Comparison of ENCODE assay signal across 1 cellular context in the genomic region with DNA sequence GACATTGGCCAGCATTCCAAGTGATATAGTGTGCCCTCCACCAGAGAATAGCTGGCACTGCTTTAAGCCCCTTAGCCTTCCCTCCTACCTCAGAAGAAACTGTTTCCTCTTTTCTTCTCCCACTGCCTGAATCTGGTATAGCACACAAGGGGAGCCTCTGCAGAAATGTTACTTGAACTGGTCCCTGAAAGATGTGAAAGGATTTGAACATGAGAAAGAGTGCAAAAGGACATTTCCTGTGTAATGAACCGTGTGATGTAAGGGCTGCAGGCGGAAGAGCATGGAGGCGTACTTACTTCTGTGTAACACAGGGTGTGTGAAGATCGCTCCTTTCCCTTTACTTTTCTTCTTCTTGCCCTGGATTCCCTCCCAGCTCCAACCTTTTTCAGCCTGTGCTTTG.
TF ChIP-seq lines count a peak whose summit lies in the region.

No MANE protein-coding gene starts in this region.

TF ChIP-seq in GM12878, 131 proteins besides CTCF, POLR2A, EP300 and RAD21:
- TF ChIP-seq, protein P1, sequence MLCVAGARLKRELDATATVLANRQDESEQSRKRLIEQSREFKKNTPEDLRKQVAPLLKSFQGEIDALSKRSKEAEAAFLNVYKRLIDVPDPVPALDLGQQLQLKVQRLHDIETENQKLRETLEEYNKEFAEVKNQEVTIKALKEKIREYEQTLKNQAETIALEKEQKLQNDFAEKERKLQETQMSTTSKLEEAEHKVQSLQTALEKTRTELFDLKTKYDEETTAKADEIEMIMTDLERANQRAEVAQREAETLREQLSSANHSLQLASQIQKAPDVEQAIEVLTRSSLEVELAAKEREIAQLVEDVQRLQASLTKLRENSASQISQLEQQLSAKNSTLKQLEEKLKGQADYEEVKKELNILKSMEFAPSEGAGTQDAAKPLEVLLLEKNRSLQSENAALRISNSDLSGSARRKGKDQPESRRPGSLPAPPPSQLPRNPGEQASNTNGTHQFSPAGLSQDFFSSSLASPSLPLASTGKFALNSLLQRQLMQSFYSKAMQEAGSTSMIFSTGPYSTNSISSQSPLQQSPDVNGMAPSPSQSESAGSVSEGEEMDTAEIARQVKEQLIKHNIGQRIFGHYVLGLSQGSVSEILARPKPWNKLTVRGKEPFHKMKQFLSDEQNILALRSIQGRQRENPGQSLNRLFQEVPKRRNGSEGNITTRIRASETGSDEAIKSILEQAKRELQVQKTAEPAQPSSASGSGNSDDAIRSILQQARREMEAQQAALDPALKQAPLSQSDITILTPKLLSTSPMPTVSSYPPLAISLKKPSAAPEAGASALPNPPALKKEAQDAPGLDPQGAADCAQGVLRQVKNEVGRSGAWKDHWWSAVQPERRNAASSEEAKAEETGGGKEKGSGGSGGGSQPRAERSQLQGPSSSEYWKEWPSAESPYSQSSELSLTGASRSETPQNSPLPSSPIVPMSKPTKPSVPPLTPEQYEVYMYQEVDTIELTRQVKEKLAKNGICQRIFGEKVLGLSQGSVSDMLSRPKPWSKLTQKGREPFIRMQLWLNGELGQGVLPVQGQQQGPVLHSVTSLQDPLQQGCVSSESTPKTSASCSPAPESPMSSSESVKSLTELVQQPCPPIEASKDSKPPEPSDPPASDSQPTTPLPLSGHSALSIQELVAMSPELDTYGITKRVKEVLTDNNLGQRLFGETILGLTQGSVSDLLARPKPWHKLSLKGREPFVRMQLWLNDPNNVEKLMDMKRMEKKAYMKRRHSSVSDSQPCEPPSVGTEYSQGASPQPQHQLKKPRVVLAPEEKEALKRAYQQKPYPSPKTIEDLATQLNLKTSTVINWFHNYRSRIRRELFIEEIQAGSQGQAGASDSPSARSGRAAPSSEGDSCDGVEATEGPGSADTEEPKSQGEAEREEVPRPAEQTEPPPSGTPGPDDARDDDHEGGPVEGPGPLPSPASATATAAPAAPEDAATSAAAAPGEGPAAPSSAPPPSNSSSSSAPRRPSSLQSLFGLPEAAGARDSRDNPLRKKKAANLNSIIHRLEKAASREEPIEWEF (IDR thresholded peaks at IDR 0.05; ENCODE audit: insufficient replicate concordance, low read depth, low read length): no peak
- TF ChIP-seq, protein P2, sequence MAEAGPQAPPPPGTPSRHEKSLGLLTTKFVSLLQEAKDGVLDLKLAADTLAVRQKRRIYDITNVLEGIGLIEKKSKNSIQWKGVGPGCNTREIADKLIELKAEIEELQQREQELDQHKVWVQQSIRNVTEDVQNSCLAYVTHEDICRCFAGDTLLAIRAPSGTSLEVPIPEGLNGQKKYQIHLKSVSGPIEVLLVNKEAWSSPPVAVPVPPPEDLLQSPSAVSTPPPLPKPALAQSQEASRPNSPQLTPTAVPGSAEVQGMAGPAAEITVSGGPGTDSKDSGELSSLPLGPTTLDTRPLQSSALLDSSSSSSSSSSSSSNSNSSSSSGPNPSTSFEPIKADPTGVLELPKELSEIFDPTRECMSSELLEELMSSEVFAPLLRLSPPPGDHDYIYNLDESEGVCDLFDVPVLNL (IDR thresholded peaks at IDR 0.05; ENCODE audit: low read depth, low read length): no peak
- TF ChIP-seq, protein P3, sequence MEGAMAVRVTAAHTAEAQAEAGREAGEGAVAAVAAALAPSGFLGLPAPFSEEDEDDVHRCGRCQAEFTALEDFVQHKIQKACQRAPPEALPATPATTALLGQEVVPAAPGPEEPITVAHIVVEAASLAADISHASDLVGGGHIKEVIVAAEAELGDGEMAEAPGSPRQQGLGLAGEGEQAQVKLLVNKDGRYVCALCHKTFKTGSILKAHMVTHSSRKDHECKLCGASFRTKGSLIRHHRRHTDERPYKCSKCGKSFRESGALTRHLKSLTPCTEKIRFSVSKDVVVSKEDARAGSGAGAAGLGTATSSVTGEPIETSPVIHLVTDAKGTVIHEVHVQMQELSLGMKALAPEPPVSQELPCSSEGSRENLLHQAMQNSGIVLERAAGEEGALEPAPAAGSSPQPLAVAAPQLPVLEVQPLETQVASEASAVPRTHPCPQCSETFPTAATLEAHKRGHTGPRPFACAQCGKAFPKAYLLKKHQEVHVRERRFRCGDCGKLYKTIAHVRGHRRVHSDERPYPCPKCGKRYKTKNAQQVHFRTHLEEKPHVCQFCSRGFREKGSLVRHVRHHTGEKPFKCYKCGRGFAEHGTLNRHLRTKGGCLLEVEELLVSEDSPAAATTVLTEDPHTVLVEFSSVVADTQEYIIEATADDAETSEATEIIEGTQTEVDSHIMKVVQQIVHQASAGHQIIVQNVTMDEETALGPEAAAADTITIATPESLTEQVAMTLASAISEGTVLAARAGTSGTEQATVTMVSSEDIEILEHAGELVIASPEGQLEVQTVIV (IDR thresholded peaks at IDR 0.05; ENCODE audit: borderline replicate concordance, partially characterized antibody): no peak
- no peak for TF ChIP-seq POLR2AphosphoS2 (IDR thresholded peaks at IDR 0.05; ENCODE audit: low read depth, low read length)
- TF ChIP-seq HDAC2 (IDR thresholded peaks at IDR 0.05): no peak
- TF ChIP-seq TCF12 (IDR thresholded peaks at IDR 0.05; ENCODE audit: low read depth, low read length): no peak
- TF ChIP-seq GATAD2B (conservative IDR thresholded peaks at IDR 0.05; ENCODE audit: low read depth): no peak
- TF ChIP-seq BRCA1 (IDR thresholded peaks at IDR 0.05; ENCODE audit: low read depth, low read length): no peak
- 0 out of 2 replicates have a peak, but pooled peaks have one; percentile 20 for TF ChIP-seq YY1 (IDR thresholded peaks at IDR 0.05; ENCODE audit: low read depth, low read length)
- TF ChIP-seq IKZF1 (conservative IDR thresholded peaks at IDR 0.05): 0 out of 2 replicates have a peak, but pooled peaks have one; percentile 12
- no peak for TF ChIP-seq TBL1XR1 (IDR thresholded peaks at IDR 0.05; ENCODE audit: low read depth, low read length)
- TF ChIP-seq SMARCA5 (IDR thresholded peaks at IDR 0.05): no peak
- TF ChIP-seq HCFC1 (IDR thresholded peaks at IDR 0.05; ENCODE audit: low read length): no peak
- TF ChIP-seq LARP7 (IDR thresholded peaks at IDR 0.05): no peak
- TF ChIP-seq MEF2B (IDR thresholded peaks at IDR 0.05; ENCODE audit: partially characterized antibody, poor library complexity, severe bottlenecking): no peak
- no peak for TF ChIP-seq ZNF622 (IDR thresholded peaks at IDR 0.05)
- peak; percentile 74 for TF ChIP-seq GABPA (IDR thresholded peaks at IDR 0.05; ENCODE audit: low read depth)
- TF ChIP-seq, protein P4, sequence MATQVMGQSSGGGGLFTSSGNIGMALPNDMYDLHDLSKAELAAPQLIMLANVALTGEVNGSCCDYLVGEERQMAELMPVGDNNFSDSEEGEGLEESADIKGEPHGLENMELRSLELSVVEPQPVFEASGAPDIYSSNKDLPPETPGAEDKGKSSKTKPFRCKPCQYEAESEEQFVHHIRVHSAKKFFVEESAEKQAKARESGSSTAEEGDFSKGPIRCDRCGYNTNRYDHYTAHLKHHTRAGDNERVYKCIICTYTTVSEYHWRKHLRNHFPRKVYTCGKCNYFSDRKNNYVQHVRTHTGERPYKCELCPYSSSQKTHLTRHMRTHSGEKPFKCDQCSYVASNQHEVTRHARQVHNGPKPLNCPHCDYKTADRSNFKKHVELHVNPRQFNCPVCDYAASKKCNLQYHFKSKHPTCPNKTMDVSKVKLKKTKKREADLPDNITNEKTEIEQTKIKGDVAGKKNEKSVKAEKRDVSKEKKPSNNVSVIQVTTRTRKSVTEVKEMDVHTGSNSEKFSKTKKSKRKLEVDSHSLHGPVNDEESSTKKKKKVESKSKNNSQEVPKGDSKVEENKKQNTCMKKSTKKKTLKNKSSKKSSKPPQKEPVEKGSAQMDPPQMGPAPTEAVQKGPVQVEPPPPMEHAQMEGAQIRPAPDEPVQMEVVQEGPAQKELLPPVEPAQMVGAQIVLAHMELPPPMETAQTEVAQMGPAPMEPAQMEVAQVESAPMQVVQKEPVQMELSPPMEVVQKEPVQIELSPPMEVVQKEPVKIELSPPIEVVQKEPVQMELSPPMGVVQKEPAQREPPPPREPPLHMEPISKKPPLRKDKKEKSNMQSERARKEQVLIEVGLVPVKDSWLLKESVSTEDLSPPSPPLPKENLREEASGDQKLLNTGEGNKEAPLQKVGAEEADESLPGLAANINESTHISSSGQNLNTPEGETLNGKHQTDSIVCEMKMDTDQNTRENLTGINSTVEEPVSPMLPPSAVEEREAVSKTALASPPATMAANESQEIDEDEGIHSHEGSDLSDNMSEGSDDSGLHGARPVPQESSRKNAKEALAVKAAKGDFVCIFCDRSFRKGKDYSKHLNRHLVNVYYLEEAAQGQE (IDR thresholded peaks at IDR 0.05; ENCODE audit: low read depth, low read length): no peak
- TF ChIP-seq CREB1 (IDR thresholded peaks at IDR 0.05; ENCODE audit: low read depth): 0 out of 2 replicates have a peak, but pooled peaks have one; percentile 32
- TF ChIP-seq PAX5 (IDR thresholded peaks at IDR 0.05; ENCODE audit: borderline replicate concordance, low read depth, low read length): no peak
- TF ChIP-seq SPI1 (IDR thresholded peaks at IDR 0.05; ENCODE audit: borderline replicate concordance, insufficient read depth, low read depth, low read length): no peak
- no peak for TF ChIP-seq RELA (IDR thresholded peaks at IDR 0.05; ENCODE audit: borderline replicate concordance, partially characterized antibody)
- TF ChIP-seq, protein P5, sequence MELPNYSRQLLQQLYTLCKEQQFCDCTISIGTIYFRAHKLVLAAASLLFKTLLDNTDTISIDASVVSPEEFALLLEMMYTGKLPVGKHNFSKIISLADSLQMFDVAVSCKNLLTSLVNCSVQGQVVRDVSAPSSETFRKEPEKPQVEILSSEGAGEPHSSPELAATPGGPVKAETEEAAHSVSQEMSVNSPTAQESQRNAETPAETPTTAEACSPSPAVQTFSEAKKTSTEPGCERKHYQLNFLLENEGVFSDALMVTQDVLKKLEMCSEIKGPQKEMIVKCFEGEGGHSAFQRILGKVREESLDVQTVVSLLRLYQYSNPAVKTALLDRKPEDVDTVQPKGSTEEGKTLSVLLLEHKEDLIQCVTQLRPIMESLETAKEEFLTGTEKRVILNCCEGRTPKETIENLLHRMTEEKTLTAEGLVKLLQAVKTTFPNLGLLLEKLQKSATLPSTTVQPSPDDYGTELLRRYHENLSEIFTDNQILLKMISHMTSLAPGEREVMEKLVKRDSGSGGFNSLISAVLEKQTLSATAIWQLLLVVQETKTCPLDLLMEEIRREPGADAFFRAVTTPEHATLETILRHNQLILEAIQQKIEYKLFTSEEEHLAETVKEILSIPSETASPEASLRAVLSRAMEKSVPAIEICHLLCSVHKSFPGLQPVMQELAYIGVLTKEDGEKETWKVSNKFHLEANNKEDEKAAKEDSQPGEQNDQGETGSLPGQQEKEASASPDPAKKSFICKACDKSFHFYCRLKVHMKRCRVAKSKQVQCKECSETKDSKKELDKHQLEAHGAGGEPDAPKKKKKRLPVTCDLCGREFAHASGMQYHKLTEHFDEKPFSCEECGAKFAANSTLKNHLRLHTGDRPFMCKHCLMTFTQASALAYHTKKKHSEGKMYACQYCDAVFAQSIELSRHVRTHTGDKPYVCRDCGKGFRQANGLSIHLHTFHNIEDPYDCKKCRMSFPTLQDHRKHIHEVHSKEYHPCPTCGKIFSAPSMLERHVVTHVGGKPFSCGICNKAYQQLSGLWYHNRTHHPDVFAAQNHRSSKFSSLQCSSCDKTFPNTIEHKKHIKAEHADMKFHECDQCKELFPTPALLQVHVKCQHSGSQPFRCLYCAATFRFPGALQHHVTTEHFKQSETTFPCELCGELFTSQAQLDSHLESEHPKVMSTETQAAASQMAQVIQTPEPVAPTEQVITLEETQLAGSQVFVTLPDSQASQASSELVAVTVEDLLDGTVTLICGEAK (IDR thresholded peaks at IDR 0.05; ENCODE audit: borderline replicate concordance): peak; percentile 36; the same call in 1 of the 2 replicates
- no peak for TF ChIP-seq ZZZ3 (IDR thresholded peaks at IDR 0.05; ENCODE audit: control insufficient read depth, insufficient read length, low read depth)
- TF ChIP-seq, protein P6, sequence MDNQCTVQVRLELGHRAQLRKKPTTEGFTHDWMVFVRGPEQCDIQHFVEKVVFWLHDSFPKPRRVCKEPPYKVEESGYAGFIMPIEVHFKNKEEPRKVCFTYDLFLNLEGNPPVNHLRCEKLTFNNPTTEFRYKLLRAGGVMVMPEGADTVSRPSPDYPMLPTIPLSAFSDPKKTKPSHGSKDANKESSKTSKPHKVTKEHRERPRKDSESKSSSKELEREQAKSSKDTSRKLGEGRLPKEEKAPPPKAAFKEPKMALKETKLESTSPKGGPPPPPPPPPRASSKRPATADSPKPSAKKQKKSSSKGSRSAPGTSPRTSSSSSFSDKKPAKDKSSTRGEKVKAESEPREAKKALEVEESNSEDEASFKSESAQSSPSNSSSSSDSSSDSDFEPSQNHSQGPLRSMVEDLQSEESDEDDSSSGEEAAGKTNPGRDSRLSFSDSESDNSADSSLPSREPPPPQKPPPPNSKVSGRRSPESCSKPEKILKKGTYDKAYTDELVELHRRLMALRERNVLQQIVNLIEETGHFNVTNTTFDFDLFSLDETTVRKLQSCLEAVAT (IDR thresholded peaks at IDR 0.05): 0 out of 2 replicates have a peak, but pooled peaks have one; percentile 23
- TF ChIP-seq, protein P7, sequence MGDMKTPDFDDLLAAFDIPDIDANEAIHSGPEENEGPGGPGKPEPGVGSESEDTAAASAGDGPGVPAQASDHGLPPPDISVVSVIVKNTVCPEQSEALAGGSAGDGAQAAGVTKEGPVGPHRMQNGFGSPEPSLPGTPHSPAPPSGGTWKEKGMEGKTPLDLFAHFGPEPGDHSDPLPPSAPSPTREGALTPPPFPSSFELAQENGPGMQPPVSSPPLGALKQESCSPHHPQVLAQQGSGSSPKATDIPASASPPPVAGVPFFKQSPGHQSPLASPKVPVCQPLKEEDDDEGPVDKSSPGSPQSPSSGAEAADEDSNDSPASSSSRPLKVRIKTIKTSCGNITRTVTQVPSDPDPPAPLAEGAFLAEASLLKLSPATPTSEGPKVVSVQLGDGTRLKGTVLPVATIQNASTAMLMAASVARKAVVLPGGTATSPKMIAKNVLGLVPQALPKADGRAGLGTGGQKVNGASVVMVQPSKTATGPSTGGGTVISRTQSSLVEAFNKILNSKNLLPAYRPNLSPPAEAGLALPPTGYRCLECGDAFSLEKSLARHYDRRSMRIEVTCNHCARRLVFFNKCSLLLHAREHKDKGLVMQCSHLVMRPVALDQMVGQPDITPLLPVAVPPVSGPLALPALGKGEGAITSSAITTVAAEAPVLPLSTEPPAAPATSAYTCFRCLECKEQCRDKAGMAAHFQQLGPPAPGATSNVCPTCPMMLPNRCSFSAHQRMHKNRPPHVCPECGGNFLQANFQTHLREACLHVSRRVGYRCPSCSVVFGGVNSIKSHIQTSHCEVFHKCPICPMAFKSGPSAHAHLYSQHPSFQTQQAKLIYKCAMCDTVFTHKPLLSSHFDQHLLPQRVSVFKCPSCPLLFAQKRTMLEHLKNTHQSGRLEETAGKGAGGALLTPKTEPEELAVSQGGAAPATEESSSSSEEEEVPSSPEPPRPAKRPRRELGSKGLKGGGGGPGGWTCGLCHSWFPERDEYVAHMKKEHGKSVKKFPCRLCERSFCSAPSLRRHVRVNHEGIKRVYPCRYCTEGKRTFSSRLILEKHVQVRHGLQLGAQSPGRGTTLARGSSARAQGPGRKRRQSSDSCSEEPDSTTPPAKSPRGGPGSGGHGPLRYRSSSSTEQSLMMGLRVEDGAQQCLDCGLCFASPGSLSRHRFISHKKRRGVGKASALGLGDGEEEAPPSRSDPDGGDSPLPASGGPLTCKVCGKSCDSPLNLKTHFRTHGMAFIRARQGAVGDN (IDR thresholded peaks at IDR 0.05): no peak
- TF ChIP-seq SMAD1 (IDR thresholded peaks at IDR 0.05; ENCODE audit: low read depth, partially characterized antibody): no peak
